Comparison of ENCODE assay signal across 1 cellular context in genomic region chr19:34994643-34995471, GRCh38.
TF ChIP-seq lines count a peak whose summit lies in the region.

No MANE protein-coding gene starts in this region.

TF ChIP-seq in HepG2, 621 proteins besides CTCF, POLR2A, EP300 and RAD21 (continues in another document):
- no peak for TF ChIP-seq FIP1L1 (IDR thresholded peaks at IDR 0.05; ENCODE audit: borderline replicate concordance, insufficient read depth, low read depth, low read length)
- no peak for TF ChIP-seq NFE2 (CRISPR knock-in tag; IDR thresholded peaks at IDR 0.05)
- TF ChIP-seq, protein P1, sequence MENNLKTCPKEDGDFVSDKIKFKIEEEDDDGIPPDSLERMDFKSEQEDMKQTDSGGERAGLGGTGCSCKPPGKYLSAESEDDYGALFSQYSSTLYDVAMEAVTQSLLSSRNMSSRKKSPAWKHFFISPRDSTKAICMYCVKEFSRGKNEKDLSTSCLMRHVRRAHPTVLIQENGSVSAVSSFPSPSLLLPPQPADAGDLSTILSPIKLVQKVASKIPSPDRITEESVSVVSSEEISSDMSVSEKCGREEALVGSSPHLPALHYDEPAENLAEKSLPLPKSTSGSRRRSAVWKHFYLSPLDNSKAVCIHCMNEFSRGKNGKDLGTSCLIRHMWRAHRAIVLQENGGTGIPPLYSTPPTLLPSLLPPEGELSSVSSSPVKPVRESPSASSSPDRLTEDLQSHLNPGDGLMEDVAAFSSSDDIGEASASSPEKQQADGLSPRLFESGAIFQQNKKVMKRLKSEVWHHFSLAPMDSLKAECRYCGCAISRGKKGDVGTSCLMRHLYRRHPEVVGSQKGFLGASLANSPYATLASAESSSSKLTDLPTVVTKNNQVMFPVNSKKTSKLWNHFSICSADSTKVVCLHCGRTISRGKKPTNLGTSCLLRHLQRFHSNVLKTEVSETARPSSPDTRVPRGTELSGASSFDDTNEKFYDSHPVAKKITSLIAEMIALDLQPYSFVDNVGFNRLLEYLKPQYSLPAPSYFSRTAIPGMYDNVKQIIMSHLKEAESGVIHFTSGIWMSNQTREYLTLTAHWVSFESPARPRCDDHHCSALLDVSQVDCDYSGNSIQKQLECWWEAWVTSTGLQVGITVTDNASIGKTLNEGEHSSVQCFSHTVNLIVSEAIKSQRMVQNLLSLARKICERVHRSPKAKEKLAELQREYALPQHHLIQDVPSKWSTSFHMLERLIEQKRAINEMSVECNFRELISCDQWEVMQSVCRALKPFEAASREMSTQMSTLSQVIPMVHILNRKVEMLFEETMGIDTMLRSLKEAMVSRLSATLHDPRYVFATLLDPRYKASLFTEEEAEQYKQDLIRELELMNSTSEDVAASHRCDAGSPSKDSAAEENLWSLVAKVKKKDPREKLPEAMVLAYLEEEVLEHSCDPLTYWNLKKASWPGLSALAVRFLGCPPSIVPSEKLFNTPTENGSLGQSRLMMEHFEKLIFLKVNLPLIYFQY (CRISPR knock-in tag; IDR thresholded peaks at IDR 0.05; ENCODE audit: borderline replicate concordance) = peak; percentile 92
- TF ChIP-seq, protein P2, sequence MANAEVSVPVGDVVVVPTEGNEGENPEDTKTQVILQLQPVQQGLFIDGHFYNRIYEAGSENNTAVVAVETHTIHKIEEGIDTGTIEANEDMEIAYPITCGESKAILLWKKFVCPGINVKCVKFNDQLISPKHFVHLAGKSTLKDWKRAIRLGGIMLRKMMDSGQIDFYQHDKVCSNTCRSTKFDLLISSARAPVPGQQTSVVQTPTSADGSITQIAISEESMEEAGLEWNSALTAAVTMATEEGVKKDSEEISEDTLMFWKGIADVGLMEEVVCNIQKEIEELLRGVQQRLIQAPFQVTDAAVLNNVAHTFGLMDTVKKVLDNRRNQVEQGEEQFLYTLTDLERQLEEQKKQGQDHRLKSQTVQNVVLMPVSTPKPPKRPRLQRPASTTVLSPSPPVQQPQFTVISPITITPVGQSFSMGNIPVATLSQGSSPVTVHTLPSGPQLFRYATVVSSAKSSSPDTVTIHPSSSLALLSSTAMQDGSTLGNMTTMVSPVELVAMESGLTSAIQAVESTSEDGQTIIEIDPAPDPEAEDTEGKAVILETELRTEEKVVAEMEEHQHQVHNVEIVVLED (CRISPR knock-in tag; IDR thresholded peaks at IDR 0.05; ENCODE audit: borderline replicate concordance) = peak; percentile 16; the same call in 1 of the 2 replicates
- TF ChIP-seq BATF2 (CRISPR knock-in tag; IDR thresholded peaks at IDR 0.05) = no peak
- TF ChIP-seq, protein P3, sequence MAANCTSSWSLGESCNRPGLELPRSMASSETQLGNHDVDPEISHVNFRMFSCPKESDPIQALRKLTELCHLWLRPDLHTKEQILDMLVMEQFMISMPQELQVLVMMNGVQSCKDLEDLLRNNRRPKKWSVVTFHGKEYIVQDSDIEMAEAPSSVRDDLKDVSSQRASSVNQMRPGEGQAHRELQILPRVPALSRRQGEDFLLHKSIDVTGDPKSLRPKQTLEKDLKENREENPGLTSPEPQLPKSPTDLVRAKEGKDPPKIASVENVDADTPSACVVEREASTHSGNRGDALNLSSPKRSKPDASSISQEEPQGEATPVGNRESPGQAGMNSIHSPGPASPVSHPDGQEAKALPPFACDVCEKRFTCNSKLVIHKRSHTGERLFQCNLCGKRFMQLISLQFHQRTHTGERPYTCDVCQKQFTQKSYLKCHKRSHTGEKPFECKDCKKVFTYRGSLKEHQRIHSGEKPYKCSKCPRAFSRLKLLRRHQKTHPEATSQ (CRISPR knock-in tag; IDR thresholded peaks at IDR 0.05; ENCODE audit: borderline replicate concordance) = 0 out of 2 replicates have a peak, but pooled peaks have one; percentile 3
- peak; percentile 91; the same call in 1 of the 2 replicates for TF ChIP-seq SKIL (CRISPR knock-in tag; IDR thresholded peaks at IDR 0.05; ENCODE audit: borderline replicate concordance)
- TF ChIP-seq REL (CRISPR knock-in tag; conservative IDR thresholded peaks at IDR 0.05) = no peak
- peak; percentile 62; the same call in 1 of the 2 replicates for TF ChIP-seq HOXA5 (CRISPR knock-in tag; IDR thresholded peaks at IDR 0.05)
- TF ChIP-seq ZFY (CRISPR knock-in tag; IDR thresholded peaks at IDR 0.05) = peak; percentile 83
- no peak for TF ChIP-seq PHB2 (IDR thresholded peaks at IDR 0.05; ENCODE audit: partially characterized antibody)
- TF ChIP-seq ZIK1 (CRISPR knock-in tag; IDR thresholded peaks at IDR 0.05; ENCODE audit: borderline replicate concordance, low read depth) = no peak
- peak; percentile 63; the same call in 1 of the 2 replicates for TF ChIP-seq ZNF292 (CRISPR knock-in tag; IDR thresholded peaks at IDR 0.05; ENCODE audit: borderline replicate concordance, low read depth)
- no peak for TF ChIP-seq ZNF432 (CRISPR knock-in tag; IDR thresholded peaks at IDR 0.05; ENCODE audit: borderline replicate concordance)
- no peak for TF ChIP-seq ZNF337 (CRISPR knock-in tag; IDR thresholded peaks at IDR 0.05; ENCODE audit: borderline replicate concordance, low read depth)
- TF ChIP-seq ZNF503 (CRISPR knock-in tag; IDR thresholded peaks at IDR 0.05) = peak; percentile 85; the same call in 1 of the 2 replicates
- TF ChIP-seq ZNF709 (CRISPR knock-in tag; IDR thresholded peaks at IDR 0.05) = no peak
- peak; percentile 39; the same call in 1 of the 2 replicates for TF ChIP-seq ZNF460 (CRISPR knock-in tag; IDR thresholded peaks at IDR 0.05; ENCODE audit: borderline replicate concordance)
- TF ChIP-seq ZNF431 (CRISPR knock-in tag; IDR thresholded peaks at IDR 0.05; ENCODE audit: borderline replicate concordance, low read depth) = no peak
- TF ChIP-seq ZNF746 (CRISPR knock-in tag; IDR thresholded peaks at IDR 0.05) = no peak
- 0 out of 2 replicates have a peak, but pooled peaks have one; percentile 83 for TF ChIP-seq ARID2 (CRISPR knock-in tag; IDR thresholded peaks at IDR 0.05; ENCODE audit: borderline replicate concordance)
- TF ChIP-seq ZNF788 (CRISPR knock-in tag; IDR thresholded peaks at IDR 0.05; ENCODE audit: borderline replicate concordance) = peak; percentile 35; the same call in 1 of the 2 replicates
- TF ChIP-seq LRRFIP1 (CRISPR knock-in tag; conservative IDR thresholded peaks at IDR 0.05) = no peak
- TF ChIP-seq SRSF9 (IDR thresholded peaks at IDR 0.05; ENCODE audit: borderline replicate concordance, insufficient read depth, low read depth, low read length, poor library complexity, severe bottlenecking) = no peak
- 0 out of 2 replicates have a peak, but pooled peaks have one; percentile 25 for TF ChIP-seq ZNF703 (CRISPR knock-in tag; IDR thresholded peaks at IDR 0.05; ENCODE audit: borderline replicate concordance)
- 0 out of 2 replicates have a peak, but pooled peaks have one; percentile 60 for TF ChIP-seq PAWR (CRISPR knock-in tag; IDR thresholded peaks at IDR 0.05; ENCODE audit: borderline replicate concordance)
- peak; percentile 62; the same call in 1 of the 2 replicates for TF ChIP-seq ZNF441 (CRISPR knock-in tag; IDR thresholded peaks at IDR 0.05; ENCODE audit: borderline replicate concordance)
- TF ChIP-seq MTA1 (CRISPR knock-in tag; IDR thresholded peaks at IDR 0.05; ENCODE audit: borderline replicate concordance) = peak; percentile 20; the same call in 1 of the 2 replicates
- TF ChIP-seq ZFP41 (CRISPR knock-in tag; IDR thresholded peaks at IDR 0.05; ENCODE audit: borderline replicate concordance) = no peak
- no peak for TF ChIP-seq ZNF616 (CRISPR knock-in tag; IDR thresholded peaks at IDR 0.05; ENCODE audit: low read depth)
- 0 out of 2 replicates have a peak, but pooled peaks have one; percentile 29 for TF ChIP-seq ZKSCAN1 (IDR thresholded peaks at IDR 0.05; ENCODE audit: low read length)
- TF ChIP-seq ZFP82 (CRISPR knock-in tag; IDR thresholded peaks at IDR 0.05; ENCODE audit: borderline replicate concordance) = no peak
- no peak for TF ChIP-seq HMGXB4 (CRISPR knock-in tag; IDR thresholded peaks at IDR 0.05; ENCODE audit: borderline replicate concordance in 1 of 2, low read depth in 1 of 2)
- peak; percentile 50; the same call in 1 of the 2 replicates for TF ChIP-seq ZMYM3 (CRISPR knock-in tag; IDR thresholded peaks at IDR 0.05)
- no peak for TF ChIP-seq ZNF816 (CRISPR knock-in tag; IDR thresholded peaks at IDR 0.05; ENCODE audit: borderline replicate concordance)
- TF ChIP-seq FOXO1 (CRISPR knock-in tag; IDR thresholded peaks at IDR 0.05) = peak; percentile 72
- TF ChIP-seq ZFP1 (CRISPR knock-in tag; IDR thresholded peaks at IDR 0.05) = 0 out of 2 replicates have a peak, but pooled peaks have one; percentile 70
- TF ChIP-seq, protein P4, sequence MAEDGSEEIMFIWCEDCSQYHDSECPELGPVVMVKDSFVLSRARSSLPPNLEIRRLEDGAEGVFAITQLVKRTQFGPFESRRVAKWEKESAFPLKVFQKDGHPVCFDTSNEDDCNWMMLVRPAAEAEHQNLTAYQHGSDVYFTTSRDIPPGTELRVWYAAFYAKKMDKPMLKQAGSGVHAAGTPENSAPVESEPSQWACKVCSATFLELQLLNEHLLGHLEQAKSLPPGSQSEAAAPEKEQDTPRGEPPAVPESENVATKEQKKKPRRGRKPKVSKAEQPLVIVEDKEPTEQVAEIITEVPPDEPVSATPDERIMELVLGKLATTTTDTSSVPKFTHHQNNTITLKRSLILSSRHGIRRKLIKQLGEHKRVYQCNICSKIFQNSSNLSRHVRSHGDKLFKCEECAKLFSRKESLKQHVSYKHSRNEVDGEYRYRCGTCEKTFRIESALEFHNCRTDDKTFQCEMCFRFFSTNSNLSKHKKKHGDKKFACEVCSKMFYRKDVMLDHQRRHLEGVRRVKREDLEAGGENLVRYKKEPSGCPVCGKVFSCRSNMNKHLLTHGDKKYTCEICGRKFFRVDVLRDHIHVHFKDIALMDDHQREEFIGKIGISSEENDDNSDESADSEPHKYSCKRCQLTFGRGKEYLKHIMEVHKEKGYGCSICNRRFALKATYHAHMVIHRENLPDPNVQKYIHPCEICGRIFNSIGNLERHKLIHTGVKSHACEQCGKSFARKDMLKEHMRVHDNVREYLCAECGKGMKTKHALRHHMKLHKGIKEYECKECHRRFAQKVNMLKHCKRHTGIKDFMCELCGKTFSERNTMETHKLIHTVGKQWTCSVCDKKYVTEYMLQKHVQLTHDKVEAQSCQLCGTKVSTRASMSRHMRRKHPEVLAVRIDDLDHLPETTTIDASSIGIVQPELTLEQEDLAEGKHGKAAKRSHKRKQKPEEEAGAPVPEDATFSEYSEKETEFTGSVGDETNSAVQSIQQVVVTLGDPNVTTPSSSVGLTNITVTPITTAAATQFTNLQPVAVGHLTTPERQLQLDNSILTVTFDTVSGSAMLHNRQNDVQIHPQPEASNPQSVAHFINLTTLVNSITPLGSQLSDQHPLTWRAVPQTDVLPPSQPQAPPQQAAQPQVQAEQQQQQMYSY (CRISPR knock-in tag; IDR thresholded peaks at IDR 0.05) = peak; percentile 34; the same call in 1 of the 2 replicates
